19 cellular contexts compared by ENCODE assay signal in the genomic region with DNA sequence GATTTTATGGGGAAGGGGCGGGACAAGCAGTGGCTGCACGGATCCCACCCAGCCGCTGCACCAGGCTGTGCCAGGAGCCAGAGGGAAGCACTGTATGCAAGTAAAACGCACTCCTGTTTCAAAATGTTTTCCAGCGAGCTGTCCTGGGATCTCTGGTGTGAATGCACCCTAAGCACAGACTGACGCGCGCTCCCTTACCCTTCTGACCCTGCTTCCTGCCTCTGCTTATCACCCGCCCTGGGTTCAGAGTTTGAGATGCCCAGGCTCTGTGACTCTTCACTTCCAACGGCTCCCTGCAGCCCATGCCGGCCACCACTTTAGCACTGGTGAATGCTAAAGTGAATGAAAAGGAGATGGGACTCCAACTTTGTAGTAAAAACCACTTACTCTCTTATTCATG.
A peak's percentile ranks its signal among the peaks of the same experiment; 100 is the strongest.
DNase-seq lines count a peak whose midpoint lies in the region; ATAC-seq, FAIRE-seq and TF ChIP-seq lines count a peak whose summit lies in the region.
"Had no signal": no experiment of that assay in that cellular context is flagged by ENCODE, and none has a peak within 500 bp of the region (broad histone marks: within the 10 kb centered on the region; RNA-seq: fewer than 3 reads in every experiment).

No MANE protein-coding gene starts in this region.

- 59 to 69% methylated on average over 5 to 11 of the region's 11 CpGs for WGBS in mesodermal cell (ENCODE audit: insufficient coverage in 2 of 2), 2 experiments
- 84 to 85% methylated on average over 11 of the region's 11 CpGs for WGBS in pancreas, 2 donors

- peaks cover 4% of the 10 kb centered on the region for H3K4me1 ChIP-seq in cardiac muscle cell (ENCODE audit: low read depth)
- peaks cover 32% of the 10 kb centered on the region for H3K4me1 ChIP-seq in mesodermal cell (ENCODE audit: control insufficient read depth, insufficient read depth, low read length, poor library complexity, severe bottlenecking)
- peaks cover under 1 to 16% (median 12%) of the 10 kb centered on the region in 3 donors for H3K4me1 ChIP-seq in pancreas

- H3K4me3 ChIP-seq in cardiac muscle cell: no peak overlapping the region
- no peak overlapping the region for H3K4me3 ChIP-seq in mesodermal cell (ENCODE audit: extremely low read depth, insufficient read depth, low read length, poor library complexity, severe bottlenecking)
- H3K4me3 ChIP-seq in pancreas: no peak overlapping the region
- H3K4me3 ChIP-seq: GM12878, skin epidermis had no signal

- ATAC-seq in GM19324 (IDR thresholded peaks at IDR 0.05; ENCODE audit: low FRiP score, unreplicated experiment) (no peak), pancreas (no peak)
- ATAC-seq: activated CD4-positive, alpha-beta T cell treated with anti-CD3 and anti-CD28 coated beads for 36 hours had no signal

- H3K9me3 ChIP-seq in cardiac muscle cell (ENCODE audit: low read depth) (no peaks in the 10 kb centered on the region), mesodermal cell (ENCODE audit: control insufficient read depth, low read length) (no peaks in the 10 kb centered on the region), pancreas (no peaks in the 10 kb centered on the region)

- H3K27ac ChIP-seq in cardiac muscle cell (peak overlapping the region; percentile 16), caudate nucleus (ENCODE audit: low read depth, low read length) (peak overlapping the region; percentile 44), mesodermal cell (ENCODE audit: low read depth, low read length, severe bottlenecking) (peak overlapping the region; percentile 88), temporal lobe (ENCODE audit: low read depth, low read length) (peak overlapping the region; percentile 66), pancreas (no peak overlapping the region)

- TF ChIP-seq CTCF in cardiac muscle cell (IDR thresholded peaks at IDR 0.05; ENCODE audit: low read depth, low read length) (no peak), pancreas (IDR thresholded peaks at IDR 0.05) (no peak)

- intact Hi-C loops in cardiac septum (cut with DNase I) (no loop called here), pancreas (cut with DNase I) (no loop called here)

- DNase-seq in cardiac muscle cell (ENCODE audit: low read depth in 1 of 2, low spot score in 1 of 2) (peak; percentile 18 to 47), cardiac septum (ENCODE audit: low spot score) (no peak), caudate nucleus (lab: John Stamatoyannopoulos, UW) (no peak), pancreas (no peak), ecto neural progenitor cell (ENCODE audit: low spot score) (no peak)
- DNase-seq: ACHN; activated CD4-positive, alpha-beta T cell treated with anti-CD3 and anti-CD28 coated beads for 36 hours; activated naive CD8-positive, alpha-beta T cell treated with anti-CD3 and anti-CD28 coated beads for 36 hours; activated T-cell treated with anti-CD3 and anti-CD28 coated beads, Interleukin-2, amount 50 U/mL, for 24 hours; CD8-positive, alpha-beta memory T cell; foreskin fibroblast; stimulated activated naive B cell treated with anti-CD40 and anti-IgM and Interleukin-4, amounts not matched to agents 10 μg/mL and 1 μg/mL and 100 μg/mL, for 72 hours had no signal

- no peak for FAIRE-seq in pancreas (lab: Jason Lieb, UNC)
- FAIRE-seq: bronchial epithelial cell, GM12878, urothelium cell line had no signal

- peaks cover 38% of the 10 kb centered on the region for H3K27me3 ChIP-seq in cardiac muscle cell
- H3K27me3 ChIP-seq in pancreas: no peaks in the 10 kb centered on the region

- H3K36me3 ChIP-seq in cardiac muscle cell (no peaks in the 10 kb centered on the region), mesodermal cell (ENCODE audit: control insufficient read depth, insufficient read depth, low read length) (no peaks in the 10 kb centered on the region), pancreas (no peaks in the 10 kb centered on the region)

Comparison
In these comparisons a context has a peak if more than half of its experiments do, and no peak if none do; other contexts are left out.
1. DNase-seq: peak in cardiac muscle cell (2 of 2); none in cardiac septum (single experiment), caudate nucleus (0 of 61), pancreas (0 of 6) and ecto neural progenitor cell (single experiment).
2. H3K27ac ChIP-seq: peak in cardiac muscle cell (single experiment), caudate nucleus (single experiment), mesodermal cell (single experiment) and temporal lobe (single experiment); none in pancreas (0 of 4).